8 cellular contexts compared by ENCODE assay signal in the genomic region with DNA sequence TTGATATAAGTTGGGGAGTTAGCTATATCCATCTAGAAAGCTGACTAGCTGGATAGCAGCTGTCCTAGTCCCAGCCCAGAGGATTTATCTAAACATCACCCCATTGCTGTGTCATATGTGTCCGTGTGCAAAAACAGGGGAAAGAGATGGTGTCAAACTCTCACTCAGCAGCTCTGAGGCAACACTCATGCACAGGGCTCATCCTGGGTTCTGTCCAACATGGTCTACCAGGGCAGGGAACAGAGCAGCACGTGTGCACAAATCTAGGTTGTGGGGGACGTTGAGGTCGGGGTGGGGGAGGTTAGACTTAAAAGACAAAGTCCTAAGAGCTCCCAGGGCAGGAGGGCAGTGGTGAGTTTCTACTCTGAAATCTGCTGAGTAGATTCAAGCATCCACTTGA. TPM values are rescaled to one million over a fixed set of nuclear protein-coding genes. Genes with fewer than 3 reads are reported as not detected.
DNase-seq lines count a peak whose midpoint lies in the region; ATAC-seq, FAIRE-seq and TF ChIP-seq lines count a peak whose summit lies in the region.

No MANE protein-coding gene starts in this region.

- in situ Hi-C loops in IMR-90 (cut with MboI; ENCODE audit: low sequenced_read_pairs), result loop anchor here (25.0 kb wide), 1 partner anchor 676 kb away; a partner anchor contains a TSS

- no peak for TF ChIP-seq CTCF in A549 (IDR thresholded peaks at IDR 0.05)
- TF ChIP-seq CTCF in IMR-90 (conservative IDR thresholded peaks at IDR 0.05; ENCODE audit: low read depth, low read length), result no peak
- TF ChIP-seq CTCF in neural progenitor cell (IDR thresholded peaks at IDR 0.05), result no peak

- dilution Hi-C loops in IMR-90 (cut with HindIII; ENCODE audit: low sequenced_read_pairs, unreplicated experiment), result no loop called here

- peaks cover 46% of the 10 kb centered on the region for H3K36me3 ChIP-seq in IMR-90 (ENCODE audit: control insufficient read depth, insufficient read depth, low read length)
- H3K36me3 ChIP-seq in neural progenitor cell, result peaks cover 1% of the 10 kb centered on the region

- peak overlapping the region; percentile 96 for H2AK5ac ChIP-seq in IMR-90 (ENCODE audit: low read depth, low read length)

- H3K23ac ChIP-seq in IMR-90 (ENCODE audit: low read depth, low read length), result peak overlapping the region; percentile 73; the same call in 1 of the 2 replicates

- H3K4me3 Mint-ChIP-seq in effector memory CD8-positive, alpha-beta T cell, result no peak overlapping the region
- H3K4me3 Mint-ChIP-seq in neural progenitor cell, result peak overlapping the region; percentile 11

- H2BK120ac ChIP-seq in IMR-90 (ENCODE audit: low read depth, low read length), result peak overlapping the region; percentile 38; the same call in 1 of the 2 replicates

- H3K9me3 ChIP-seq in A549, result no peaks in the 10 kb centered on the region
- no peaks in the 10 kb centered on the region for H3K9me3 ChIP-seq in IMR-90 (ENCODE audit: control insufficient read depth, insufficient read depth, low read length)
- H3K9me3 ChIP-seq in neural progenitor cell (ENCODE audit: low read depth), result no peaks in the 10 kb centered on the region

- H3K27ac ChIP-seq in A549 (no peak overlapping the region), IMR-90 (ENCODE audit: insufficient read depth, low read length) (peak overlapping the region; percentile 46), neural progenitor cell (no peak overlapping the region)

- peak overlapping the region; percentile 56 for H2BK5ac ChIP-seq in IMR-90 (ENCODE audit: low read depth, low read length, poor library complexity, severe bottlenecking)

- peaks cover 33 to 38% of the 10 kb centered on the region in 2 donors for H3K4me1 Mint-ChIP-seq in effector memory CD8-positive, alpha-beta T cell (ENCODE audit: low read depth in 2 of 2)
- peaks cover 33% of the 10 kb centered on the region for H3K4me1 Mint-ChIP-seq in neural progenitor cell

- FAIRE-seq in A549 (lab: Jason Lieb, UNC) (no peak), GM12891 (lab: Jason Lieb, UNC) (no peak)

- no peak overlapping the region for H4K5ac ChIP-seq in IMR-90 (ENCODE audit: low read depth, low read length)

- intact Hi-C loops in IMR-90 (cut with micrococcal nuclease), result loop anchor here (1.0 kb wide), 1 partner anchor 16 kb away; a partner anchor contains a TSS
- intact Hi-C loops in head of caudate nucleus (cut with DNase I), result no loop called here

- DNase-seq in A549 (ENCODE audit: low read depth in 1 of 2, low spot score in 1 of 2), result no peak
- DNase-seq in IMR-90, result peak; percentile 19
- DNase-seq in effector memory CD8-positive, alpha-beta T cell, result no peak
- DNase-seq in neural progenitor cell (ENCODE audit: low spot score), result no peak
- no peak for DNase-seq in GM12891 (ENCODE audit: insufficient read length, low spot score)
- no peak for DNase-seq in head of caudate nucleus
- DNase-seq in NCI-H1048 (lab: John Stamatoyannopoulos, UW), result no peak

- H3K18ac ChIP-seq in IMR-90 (ENCODE audit: low read depth, low read length), result no peak overlapping the region

- BruUV-seq in IMR-90 (replicated peaks; lab: Mats Ljungman, UMichigan), result no TSS peak

- H3K9ac ChIP-seq in IMR-90 (ENCODE audit: low read depth, low read length) (peak overlapping the region; percentile 20; the same call in 1 of the 2 replicates), neural progenitor cell (no peak overlapping the region)

- POLR2A ChIA-PET in A549 (lab: Yijun Ruan, JAX) (interaction anchor here (0.6 to 2.7 kb wide), 8 partner anchors 10 to 146 kb away, joined by 3 to 13 read pairs (median 6); a partner anchor contains a TSS), IMR-90 (lab: Charles Lee; ENCODE audit: unreplicated experiment) (interaction anchor here (1.0 to 1.2 kb wide), 3 partner anchors 10 to 88 kb away, joined by 3 to 4 read pairs (median 4); a partner anchor contains a TSS)

- peaks cover 24% of the 10 kb centered on the region for H3F3A ChIP-seq in neural progenitor cell (ENCODE audit: low read depth)

- H4K8ac ChIP-seq in IMR-90 (ENCODE audit: low read depth in 2 of 2, low read length in 2 of 2), result 0 out of 4 replicates have a peak overlapping the region, but pooled peaks of 1 of the 2 experiments have one; percentile 1

- peaks cover 44 to 87% of the 10 kb centered on the region in 2 experiments for H3K79me1 ChIP-seq in IMR-90 (ENCODE audit: low read depth in 1 of 2, low read length in 2 of 2)

- H4K20me1 ChIP-seq in IMR-90 (ENCODE audit: insufficient read depth, low read length) (peaks cover 46% of the 10 kb centered on the region), neural progenitor cell (ENCODE audit: low read depth) (peaks cover 7% of the 10 kb centered on the region)

- H3K56ac ChIP-seq in IMR-90 (ENCODE audit: extremely low read depth, insufficient read depth, low read length), result peak overlapping the region; percentile 11; the same call in 1 of the 2 replicates

- 0 out of 2 replicates have a peak overlapping the region, but pooled peaks have one; percentile 13 for H4K91ac ChIP-seq in IMR-90 (ENCODE audit: insufficient read depth, low read depth, low read length)

- no peak for TF ChIP-seq RAD21 in A549 (conservative IDR thresholded peaks at IDR 0.05 in 1 of 2, IDR thresholded peaks at IDR 0.05 in 1 of 2)
- TF ChIP-seq RAD21 in IMR-90 (IDR thresholded peaks at IDR 0.05; ENCODE audit: low read length), result no peak

- H2BK20ac ChIP-seq in IMR-90 (ENCODE audit: low read depth, low read length), result peak overlapping the region; percentile 24; the same call in 1 of the 2 replicates

- H3K4me2 ChIP-seq in A549, result peak overlapping the region; percentile 34; the same call in 2 of the 3 replicates
- peak overlapping the region; percentile 6; the same call in 1 of the 2 replicates for H3K4me2 ChIP-seq in IMR-90 (ENCODE audit: low read depth, low read length)
- H3K4me2 ChIP-seq in neural progenitor cell, result peak overlapping the region; percentile 46

- H2AK9ac ChIP-seq in IMR-90 (replicated peaks; ENCODE audit: low read depth, low read length, poor library complexity), result no peak overlapping the region

- H3K9me1 ChIP-seq in IMR-90 (ENCODE audit: insufficient read depth, low read length), result peaks cover 52% of the 10 kb centered on the region

- peaks cover 7% of the 10 kb centered on the region for H3K79me2 ChIP-seq in neural progenitor cell (ENCODE audit: low read depth)

- WGBS in A549 (ENCODE audit: missing lambda C conversion rate), result 36% methylated on average over 3 of the region's 4 CpGs
- 67% methylated on average over 1 of the region's 4 CpGs; no CpG with 5 or more reads in 1 of the 2 experiments for WGBS in IMR-90 (ENCODE audit: extremely low coverage in 2 of 2, insufficient read length in 1 of 2), 2 experiments

- H3K27me3 ChIP-seq in IMR-90 (ENCODE audit: control insufficient read depth, insufficient read depth, low read length), result no peaks in the 10 kb centered on the region
- no peaks in the 10 kb centered on the region for H3K27me3 ChIP-seq in neural progenitor cell

- ATAC-seq in A549 (no peak; a peak in 1 of 6 replicates), IMR-90 (ENCODE audit: low read depth) (no peak), GM18867 (IDR thresholded peaks at IDR 0.05; ENCODE audit: unreplicated experiment) (no peak)
- ATAC-seq in effector memory CD8-positive, alpha-beta T cell (replicated peaks), result no peak

- peak overlapping the region; percentile 55 for H3K4ac ChIP-seq in IMR-90 (ENCODE audit: low read depth, low read length)

- H3K14ac ChIP-seq in IMR-90 (replicated peaks; ENCODE audit: low read depth, low read length), result peak overlapping the region; percentile 26; the same call in 1 of the 2 replicates

- no peak for TF ChIP-seq EP300 in A549 (IDR thresholded peaks at IDR 0.05)

- H2BK15ac ChIP-seq in IMR-90 (ENCODE audit: low read depth, low read length), result no peak overlapping the region

- peak overlapping the region; percentile 91 to 95 for H3K27ac Mint-ChIP-seq in effector memory CD8-positive, alpha-beta T cell
- H3K27ac Mint-ChIP-seq in neural progenitor cell, result no peak overlapping the region

- peaks cover 44% of the 10 kb centered on the region for H3K4me1 ChIP-seq in A549
- peaks cover 39% of the 10 kb centered on the region for H3K4me1 ChIP-seq in IMR-90 (ENCODE audit: control insufficient read depth, insufficient read depth, low read length)
- peaks cover 25% of the 10 kb centered on the region for H3K4me1 ChIP-seq in neural progenitor cell

- H3K4me3 ChIP-seq in A549 (no peak overlapping the region), IMR-90 (ENCODE audit: insufficient read depth, low read depth, low read length) (no peak overlapping the region), neural progenitor cell (no peak overlapping the region)

- no peak for TF ChIP-seq POLR2A in A549 (IDR thresholded peaks at IDR 0.05; ENCODE audit: low read length)
- no peak for TF ChIP-seq POLR2A in IMR-90 (IDR thresholded peaks at IDR 0.05; ENCODE audit: low read depth, low read length)
- TF ChIP-seq POLR2A in GM12891 (IDR thresholded peaks at IDR 0.05; ENCODE audit: low read depth, low read length), result no peak

- H2AFZ ChIP-seq in IMR-90 (replicated peaks; ENCODE audit: low read length, poor library complexity) (no peak overlapping the region), neural progenitor cell (replicated peaks) (no peak overlapping the region)

- CTCF ChIA-PET in A549 (lab: Yijun Ruan, JAX), result interaction anchor here (0.9 to 42.1 kb wide), 13 partner anchors 10 to 95 kb away, joined by 3 to 831 read pairs (median 5); no protein-coding TSS in a partner anchor
- CTCF ChIA-PET in IMR-90 (lab: Yijun Ruan, JAX), result interaction anchor here (1.4 to 1.9 kb wide), 2 partner anchors 10 to 30 kb away, joined by 8 to 12 read pairs; no protein-coding TSS in a partner anchor

- H3K9me3 Mint-ChIP-seq in effector memory CD8-positive, alpha-beta T cell, result no peaks in the 10 kb centered on the region
- H3K9me3 Mint-ChIP-seq in neural progenitor cell, result no peaks in the 10 kb centered on the region

- peaks cover 31% of the 10 kb centered on the region for H3K36me3 Mint-ChIP-seq in effector memory CD8-positive, alpha-beta T cell (ENCODE audit: insufficient read depth)
- H3K36me3 Mint-ChIP-seq in neural progenitor cell, result peaks cover 45% of the 10 kb centered on the region

- no peaks in the 10 kb centered on the region for H3K27me3 Mint-ChIP-seq in effector memory CD8-positive, alpha-beta T cell
- H3K27me3 Mint-ChIP-seq in neural progenitor cell (ENCODE audit: insufficient read depth, low read depth), result peaks cover 3% of the 10 kb centered on the region

RNA-seq across cellular contexts. Expression of a gene that starts 16.2 kb away (rescaled TPM):
- polyA plus RNA-seq in A549 (2011; rRNA removed), result 34.4 and 37.7 TPM in 2 replicates
- 32.3 and 37.4 TPM in 2 replicates for polyA plus RNA-seq in A549 (2012; cell fraction: cytosol; rRNA removed)
- 37.4 and 40.0 TPM in 2 replicates for polyA plus RNA-seq in A549 (2012; cell fraction: nucleus; rRNA removed)
- 26.3 to 27.6 TPM (median 26.8 TPM) in 3 replicates for polyA plus RNA-seq in A549 (2017; fragmentation: RNase III; extraction: RNeasy Plus Mini Kit Qiagen cat#74134 plus additional on column Dnase treatment)
- polyA minus RNA-seq in A549 (2011; rRNA and poly(A)+ RNA removed), result 78.2 and 106 TPM in 2 replicates
- total RNA-seq in IMR-90 (2012; rRNA removed), result 77.2 and 94.5 TPM in 2 replicates
- 82.4 and 91.5 TPM in 2 replicates for polyA plus RNA-seq in IMR-90 (2012; rRNA removed)
- 47.9 and 66.0 TPM in 2 replicates for polyA plus RNA-seq in IMR-90 (2012; cell fraction: cytosol; rRNA removed)
- 103 and 135 TPM in 2 replicates for polyA plus RNA-seq in IMR-90 (2012; cell fraction: nucleus; rRNA removed; ENCODE audit: low replicate concordance)
- total RNA-seq in neural progenitor cell (ENCODE audit: low replicate concordance), result 19.0 and 33.5 TPM in 2 replicates
- 34.5 TPM for polyA plus RNA-seq in GM12891 (2012; ENCODE audit: low read depth, missing spikeins)

RNA-seq across cellular contexts. Expression of a gene that starts 28.9 kb away (rescaled TPM):
- polyA plus RNA-seq in A549 (2011; rRNA removed) (14.0 and 14.3 TPM in 2 replicates), A549 (2017; fragmentation: RNase III; extraction: RNeasy Plus Mini Kit Qiagen cat#74134 plus additional on column Dnase treatment) (16.3 to 18.4 TPM (median 17.5 TPM) in 3 replicates), IMR-90 (2012; rRNA removed) (10.8 and 13.7 TPM in 2 replicates)
- polyA plus RNA-seq in A549 (2012; cell fraction: cytosol; rRNA removed), result 12.8 and 19.3 TPM in 2 replicates
- polyA plus RNA-seq in A549 (2012; cell fraction: nucleus; rRNA removed), result 34.6 and 46.3 TPM in 2 replicates
- polyA minus RNA-seq in A549 (2011; rRNA and poly(A)+ RNA removed), result 52.0 and 52.8 TPM in 2 replicates
- total RNA-seq in IMR-90 (2012; rRNA removed) (5.7 and 6.4 TPM in 2 replicates), neural progenitor cell (ENCODE audit: low replicate concordance) (20.2 and 43.1 TPM in 2 replicates)
- polyA plus RNA-seq in IMR-90 (2012; cell fraction: cytosol; rRNA removed), result 5.8 and 12.6 TPM in 2 replicates
- polyA plus RNA-seq in IMR-90 (2012; cell fraction: nucleus; rRNA removed; ENCODE audit: low replicate concordance), result 22.7 and 52.2 TPM in 2 replicates
- polyA plus RNA-seq in GM12891 (2012; ENCODE audit: low read depth, missing spikeins), result 16.8 TPM

RNA-seq across cellular contexts. Expression of a gene that starts 36.1 kb away (rescaled TPM):
- polyA plus RNA-seq in A549 (2011; rRNA removed) (55.9 and 70.0 TPM in 2 replicates), A549 (2017; fragmentation: RNase III; extraction: RNeasy Plus Mini Kit Qiagen cat#74134 plus additional on column Dnase treatment) (49.7 to 60.1 TPM (median 59.2 TPM) in 3 replicates), IMR-90 (2012; rRNA removed) (26.8 and 29.3 TPM in 2 replicates)
- 20.8 and 28.8 TPM in 2 replicates for polyA plus RNA-seq in A549 (2012; cell fraction: cytosol; rRNA removed)
- polyA plus RNA-seq in A549 (2012; cell fraction: nucleus; rRNA removed), result 42.8 and 52.1 TPM in 2 replicates
- 105 and 132 TPM in 2 replicates for polyA minus RNA-seq in A549 (2011; rRNA and poly(A)+ RNA removed)
- total RNA-seq in IMR-90 (2012; rRNA removed) (37.8 and 44.4 TPM in 2 replicates), neural progenitor cell (ENCODE audit: low replicate concordance) (87.5 and 108 TPM in 2 replicates)
- 17.7 and 36.9 TPM in 2 replicates for polyA plus RNA-seq in IMR-90 (2012; cell fraction: cytosol; rRNA removed)
- polyA plus RNA-seq in IMR-90 (2012; cell fraction: nucleus; rRNA removed; ENCODE audit: low replicate concordance), result 74.2 and 105 TPM in 2 replicates
- polyA plus RNA-seq in GM12891 (2012; ENCODE audit: low read depth, missing spikeins), result 107 TPM

RNA-seq across cellular contexts. Expression of a gene that starts 56.5 kb away (rescaled TPM):
- 241 and 265 TPM in 2 replicates for polyA plus RNA-seq in A549 (2011; rRNA removed)
- polyA plus RNA-seq in A549 (2012; cell fraction: cytosol; rRNA removed), result 356 and 395 TPM in 2 replicates
- 270 and 344 TPM in 2 replicates for polyA plus RNA-seq in A549 (2012; cell fraction: nucleus; rRNA removed)
- 207 to 218 TPM (median 210 TPM) in 3 replicates for polyA plus RNA-seq in A549 (2017; fragmentation: RNase III; extraction: RNeasy Plus Mini Kit Qiagen cat#74134 plus additional on column Dnase treatment)
- 218 and 220 TPM in 2 replicates for polyA minus RNA-seq in A549 (2011; rRNA and poly(A)+ RNA removed)
- total RNA-seq in IMR-90 (2012; rRNA removed), result 289 and 349 TPM in 2 replicates
- polyA plus RNA-seq in IMR-90 (2012; rRNA removed), result 282 and 314 TPM in 2 replicates
- 247 and 276 TPM in 2 replicates for polyA plus RNA-seq in IMR-90 (2012; cell fraction: cytosol; rRNA removed)
- 150 and 155 TPM in 2 replicates for polyA plus RNA-seq in IMR-90 (2012; cell fraction: nucleus; rRNA removed; ENCODE audit: low replicate concordance)
- 123 and 162 TPM in 2 replicates for total RNA-seq in neural progenitor cell (ENCODE audit: low replicate concordance)
- polyA plus RNA-seq in GM12891 (2012; ENCODE audit: low read depth, missing spikeins), result 191 TPM
